In genomic region chr19:49362048-49362925, GRCh38 we compare ENCODE assay signal across 8 cellular contexts. TPM values are rescaled to one million over a fixed set of nuclear protein-coding genes. Genes with fewer than 3 reads are reported as not detected.
A peak's percentile ranks its signal among the peaks of the same experiment; 100 is the strongest.
DNase-seq lines count a peak whose midpoint lies in the region; ATAC-seq and TF ChIP-seq lines count a peak whose summit lies in the region.

Gene TEAD2 (minus strand): TSS chr19:49362416. CDS start chr19:49360075, 2,341 bp downstream.

- TF ChIP-seq POLR2A in breast epithelium (IDR thresholded peaks at IDR 0.05), result peak; percentile 41

- H3K4me3 ChIP-seq in CD8-positive, alpha-beta T cell (ENCODE audit: low read depth, low read length), result peak within 1 kb of the TSS; percentile 31
- peak within 1 kb of the TSS; percentile 78 to 89 (median 86) for H3K4me3 ChIP-seq in breast epithelium
- peak within 1 kb of the TSS; percentile 40 to 65 (median 55) for H3K4me3 ChIP-seq in skin epidermis

- H3K36me3 Mint-ChIP-seq in CD8-positive, alpha-beta T cell, result no peaks in the 10 kb centered on the region

- peak; percentile 23 for ATAC-seq in CD8-positive, alpha-beta T cell
- ATAC-seq in HG02885 (IDR thresholded peaks at IDR 0.05; ENCODE audit: poor library complexity, unreplicated experiment), result no peak

- no peak for TF ChIP-seq CTCF in CD8-positive, alpha-beta T cell (IDR thresholded peaks at IDR 0.05)
- no peak for TF ChIP-seq CTCF in breast epithelium (IDR thresholded peaks at IDR 0.05)

- H3K9me3 Mint-ChIP-seq in CD8-positive, alpha-beta T cell, result no peaks in the 10 kb centered on the region

- H3K27ac ChIP-seq in CD8-positive, alpha-beta T cell (ENCODE audit: low read depth, low read length), result no peak within 1 kb of the TSS
- H3K27ac ChIP-seq in breast epithelium (peak within 1 kb of the TSS; percentile 93 to 98), skin epidermis (peak within 1 kb of the TSS; percentile 51 to 94 (median 86))

- H3K27ac Mint-ChIP-seq in CD8-positive, alpha-beta T cell, result no peak within 1 kb of the TSS

- peaks cover 6% of the 10 kb centered on the region for H3K4me1 Mint-ChIP-seq in CD8-positive, alpha-beta T cell (ENCODE audit: low read depth)

- DNase-seq in CD8-positive, alpha-beta T cell, result no peak
- peak; percentile 60 for DNase-seq in M059J (ENCODE audit: low read depth)
- peak in 1 of 2 donors; percentile 46 for DNase-seq in breast epithelium (ENCODE audit: low spot score in 2 of 2)
- peak; percentile 84 for DNase-seq in iPS-NIHi7 (ENCODE audit: extremely low spot score)
- no peak for DNase-seq in NCI-H774 (lab: John Stamatoyannopoulos, UW)
- DNase-seq in MV-4-11 (lab: John Stamatoyannopoulos, UW), result no peak

- no peaks in the 10 kb centered on the region for H3K9me3 ChIP-seq in CD8-positive, alpha-beta T cell (ENCODE audit: low read length)
- no peaks in the 10 kb centered on the region for H3K9me3 ChIP-seq in breast epithelium

- POLR2A ChIA-PET in CD8-positive, alpha-beta T cell (lab: Charles Lee), result no interaction called here

- no peaks in the 10 kb centered on the region for H3K36me3 ChIP-seq in CD8-positive, alpha-beta T cell (ENCODE audit: insufficient read depth, low read length)
- H3K36me3 ChIP-seq in breast epithelium, result no peaks in the 10 kb centered on the region

- peak within 1 kb of the TSS; percentile 42 for H3K4me3 Mint-ChIP-seq in CD8-positive, alpha-beta T cell

- H3K27me3 Mint-ChIP-seq in CD8-positive, alpha-beta T cell (ENCODE audit: low read depth), result peaks cover 33% of the 10 kb centered on the region

- peaks cover 7% of the 10 kb centered on the region for H3K27me3 ChIP-seq in CD8-positive, alpha-beta T cell (ENCODE audit: insufficient read depth, low read length)
- H3K27me3 ChIP-seq in breast epithelium, result no peaks in the 10 kb centered on the region

- CTCF ChIA-PET in CD8-positive, alpha-beta T cell (lab: Charles Lee), result no interaction called here

- peaks cover 42% of the 10 kb centered on the region for H3K4me1 ChIP-seq in CD8-positive, alpha-beta T cell (ENCODE audit: insufficient read depth, low read length)
- H3K4me1 ChIP-seq in breast epithelium, result no peaks in the 10 kb centered on the region

- intact Hi-C loops in CD8-positive, alpha-beta T cell (cut with DNase I, micrococcal nuclease), result loop anchor here in 1 of 2 experiments (2.0 kb wide), 1 partner anchor 27 kb away; the partner anchor contains the start of gene CD37
- intact Hi-C loops in breast epithelium (cut with DNase I; ENCODE audit: low total_unique reads), result no loop called here

RNA-seq across cellular contexts. Expression of gene TEAD2, which starts in this region (rescaled TPM):
- not detected for total RNA-seq in CD8-positive, alpha-beta T cell
- 17.4 and 20.3 TPM in 2 replicates for total RNA-seq in M059J (2014; rRNA removed; shearing (Covaris generic))
- 10 to 100 TPM; 24.9 to 30.0 (median 25.1) TPM for total RNA-seq in breast epithelium

Comparison
In these comparisons a context has a peak if more than half of its experiments do, and no peak if none do; other contexts are left out.
1. RNA of gene TEAD2 (total RNA-seq): 24.9 to 30.0 TPM in breast epithelium and 17.4 to 20.3 TPM in M059J; not detected in CD8-positive, alpha-beta T cell; every median in the first group is over 10 times any median in the second.
2. Peak in ATAC-seq and H3K4me3 ChIP-seq in CD8-positive, alpha-beta T cell; RNA of the gene not detected or under 1 TPM.
3. DNase-seq: peak in M059J (single experiment) and iPS-NIHi7 (single experiment); none in CD8-positive, alpha-beta T cell (0 of 7), NCI-H774 (single experiment) and MV-4-11 (single experiment).
4. H3K4me3 ChIP-seq: peak in every context shown above with its lines; median percentile 86 in breast epithelium; 55 in skin epidermis; 31 in CD8-positive, alpha-beta T cell.